In the genomic region with DNA sequence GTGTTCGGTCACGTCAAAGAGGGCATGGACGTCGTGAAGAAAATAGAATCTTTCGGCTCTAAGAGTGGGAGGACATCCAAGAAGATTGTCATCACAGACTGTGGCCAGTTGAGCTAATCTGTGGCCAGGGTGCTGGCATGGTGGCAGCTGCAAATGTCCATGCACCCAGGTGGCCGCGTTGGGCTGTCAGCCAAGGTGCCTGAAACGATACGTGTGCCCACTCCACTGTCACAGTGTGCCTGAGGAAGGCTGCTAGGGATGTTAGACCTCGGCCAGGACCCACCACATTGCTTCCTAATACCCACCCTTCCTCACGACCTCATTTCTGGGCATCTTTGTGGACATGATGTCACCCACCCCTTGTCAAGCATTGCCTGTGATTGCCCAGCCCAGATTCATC, we compare ENCODE assay signal across 1 cellular context.
TF ChIP-seq lines count a peak whose summit lies in the region.

No MANE protein-coding gene starts in this region.

TF ChIP-seq in HepG2, 621 proteins besides CTCF, POLR2A, EP300 and RAD21:
- no peak for TF ChIP-seq ZNF501 (CRISPR knock-in tag; IDR thresholded peaks at IDR 0.05)
- no peak for TF ChIP-seq GLI4 (CRISPR knock-in tag; IDR thresholded peaks at IDR 0.05; ENCODE audit: borderline replicate concordance)
- TF ChIP-seq ATF7 (IDR thresholded peaks at IDR 0.05): peak; percentile 42; the same call in 1 of the 2 replicates
- TF ChIP-seq ATF7 (CRISPR knock-in tag; IDR thresholded peaks at IDR 0.05): no peak
